Comparison of ENCODE assay signal across 1 cellular context in the genomic region with DNA sequence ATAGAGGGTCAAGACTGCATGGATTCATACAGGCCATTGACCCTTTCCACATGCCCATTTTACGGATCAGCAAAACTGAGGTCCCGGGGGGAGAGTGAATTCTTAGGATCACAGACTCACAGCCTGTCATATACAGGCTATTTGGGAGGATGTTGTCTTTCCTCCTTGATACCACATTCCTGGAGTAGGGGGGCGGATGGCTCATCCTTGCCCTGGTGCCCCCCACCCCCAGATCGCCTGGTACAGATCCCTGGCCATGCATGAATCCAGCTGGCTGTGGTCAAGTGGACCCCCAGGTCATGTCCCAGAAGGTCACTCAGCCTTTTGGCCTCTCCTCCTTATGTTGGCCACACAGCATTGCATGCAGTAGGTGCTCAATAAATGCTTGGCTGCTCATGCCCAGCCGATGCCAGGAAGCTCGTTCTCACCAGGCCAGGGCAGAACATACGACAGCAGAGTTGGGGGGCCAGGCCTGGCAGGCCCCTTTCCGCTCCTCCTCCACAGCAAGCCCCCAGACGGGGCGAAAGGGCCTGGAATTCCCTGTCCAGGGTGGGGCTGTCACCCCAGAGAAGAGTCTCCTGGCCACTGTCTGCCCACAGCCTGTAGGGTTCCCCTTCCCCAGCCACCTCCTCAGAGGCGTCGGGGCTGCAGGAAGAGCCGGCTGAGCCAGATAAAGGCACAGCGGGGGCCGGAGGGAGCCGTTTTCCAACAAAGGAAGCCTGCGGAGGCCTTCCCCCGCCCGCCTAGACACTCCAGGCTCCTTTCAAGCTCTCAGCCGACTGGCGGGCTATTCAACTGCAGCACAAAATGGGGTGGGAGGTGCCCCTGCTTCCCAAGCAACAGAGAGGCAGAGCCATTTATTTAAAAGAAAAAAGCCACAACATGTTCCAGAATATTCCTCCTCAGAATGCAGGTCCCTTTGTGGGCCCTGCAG.
TF ChIP-seq lines count a peak whose summit lies in the region.

No MANE protein-coding gene starts in this region.

TF ChIP-seq in K562, 482 proteins besides CTCF, POLR2A, EP300 and RAD21 (continued from another document and continues in another):
- TF ChIP-seq, protein P1, sequence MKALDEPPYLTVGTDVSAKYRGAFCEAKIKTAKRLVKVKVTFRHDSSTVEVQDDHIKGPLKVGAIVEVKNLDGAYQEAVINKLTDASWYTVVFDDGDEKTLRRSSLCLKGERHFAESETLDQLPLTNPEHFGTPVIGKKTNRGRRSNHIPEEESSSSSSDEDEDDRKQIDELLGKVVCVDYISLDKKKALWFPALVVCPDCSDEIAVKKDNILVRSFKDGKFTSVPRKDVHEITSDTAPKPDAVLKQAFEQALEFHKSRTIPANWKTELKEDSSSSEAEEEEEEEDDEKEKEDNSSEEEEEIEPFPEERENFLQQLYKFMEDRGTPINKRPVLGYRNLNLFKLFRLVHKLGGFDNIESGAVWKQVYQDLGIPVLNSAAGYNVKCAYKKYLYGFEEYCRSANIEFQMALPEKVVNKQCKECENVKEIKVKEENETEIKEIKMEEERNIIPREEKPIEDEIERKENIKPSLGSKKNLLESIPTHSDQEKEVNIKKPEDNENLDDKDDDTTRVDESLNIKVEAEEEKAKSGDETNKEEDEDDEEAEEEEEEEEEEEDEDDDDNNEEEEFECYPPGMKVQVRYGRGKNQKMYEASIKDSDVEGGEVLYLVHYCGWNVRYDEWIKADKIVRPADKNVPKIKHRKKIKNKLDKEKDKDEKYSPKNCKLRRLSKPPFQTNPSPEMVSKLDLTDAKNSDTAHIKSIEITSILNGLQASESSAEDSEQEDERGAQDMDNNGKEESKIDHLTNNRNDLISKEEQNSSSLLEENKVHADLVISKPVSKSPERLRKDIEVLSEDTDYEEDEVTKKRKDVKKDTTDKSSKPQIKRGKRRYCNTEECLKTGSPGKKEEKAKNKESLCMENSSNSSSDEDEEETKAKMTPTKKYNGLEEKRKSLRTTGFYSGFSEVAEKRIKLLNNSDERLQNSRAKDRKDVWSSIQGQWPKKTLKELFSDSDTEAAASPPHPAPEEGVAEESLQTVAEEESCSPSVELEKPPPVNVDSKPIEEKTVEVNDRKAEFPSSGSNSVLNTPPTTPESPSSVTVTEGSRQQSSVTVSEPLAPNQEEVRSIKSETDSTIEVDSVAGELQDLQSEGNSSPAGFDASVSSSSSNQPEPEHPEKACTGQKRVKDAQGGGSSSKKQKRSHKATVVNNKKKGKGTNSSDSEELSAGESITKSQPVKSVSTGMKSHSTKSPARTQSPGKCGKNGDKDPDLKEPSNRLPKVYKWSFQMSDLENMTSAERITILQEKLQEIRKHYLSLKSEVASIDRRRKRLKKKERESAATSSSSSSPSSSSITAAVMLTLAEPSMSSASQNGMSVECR (CRISPR knock-in tag; IDR thresholded peaks at IDR 0.05) = no peak
- no peak for TF ChIP-seq CAMTA2 (CRISPR knock-in tag; conservative IDR thresholded peaks at IDR 0.05)
- TF ChIP-seq, protein P2, sequence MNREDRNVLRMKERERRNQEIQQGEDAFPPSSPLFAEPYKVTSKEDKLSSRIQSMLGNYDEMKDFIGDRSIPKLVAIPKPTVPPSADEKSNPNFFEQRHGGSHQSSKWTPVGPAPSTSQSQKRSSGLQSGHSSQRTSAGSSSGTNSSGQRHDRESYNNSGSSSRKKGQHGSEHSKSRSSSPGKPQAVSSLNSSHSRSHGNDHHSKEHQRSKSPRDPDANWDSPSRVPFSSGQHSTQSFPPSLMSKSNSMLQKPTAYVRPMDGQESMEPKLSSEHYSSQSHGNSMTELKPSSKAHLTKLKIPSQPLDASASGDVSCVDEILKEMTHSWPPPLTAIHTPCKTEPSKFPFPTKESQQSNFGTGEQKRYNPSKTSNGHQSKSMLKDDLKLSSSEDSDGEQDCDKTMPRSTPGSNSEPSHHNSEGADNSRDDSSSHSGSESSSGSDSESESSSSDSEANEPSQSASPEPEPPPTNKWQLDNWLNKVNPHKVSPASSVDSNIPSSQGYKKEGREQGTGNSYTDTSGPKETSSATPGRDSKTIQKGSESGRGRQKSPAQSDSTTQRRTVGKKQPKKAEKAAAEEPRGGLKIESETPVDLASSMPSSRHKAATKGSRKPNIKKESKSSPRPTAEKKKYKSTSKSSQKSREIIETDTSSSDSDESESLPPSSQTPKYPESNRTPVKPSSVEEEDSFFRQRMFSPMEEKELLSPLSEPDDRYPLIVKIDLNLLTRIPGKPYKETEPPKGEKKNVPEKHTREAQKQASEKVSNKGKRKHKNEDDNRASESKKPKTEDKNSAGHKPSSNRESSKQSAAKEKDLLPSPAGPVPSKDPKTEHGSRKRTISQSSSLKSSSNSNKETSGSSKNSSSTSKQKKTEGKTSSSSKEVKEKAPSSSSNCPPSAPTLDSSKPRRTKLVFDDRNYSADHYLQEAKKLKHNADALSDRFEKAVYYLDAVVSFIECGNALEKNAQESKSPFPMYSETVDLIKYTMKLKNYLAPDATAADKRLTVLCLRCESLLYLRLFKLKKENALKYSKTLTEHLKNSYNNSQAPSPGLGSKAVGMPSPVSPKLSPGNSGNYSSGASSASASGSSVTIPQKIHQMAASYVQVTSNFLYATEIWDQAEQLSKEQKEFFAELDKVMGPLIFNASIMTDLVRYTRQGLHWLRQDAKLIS (CRISPR knock-in tag; IDR thresholded peaks at IDR 0.05) = no peak
- TF ChIP-seq, protein P3, sequence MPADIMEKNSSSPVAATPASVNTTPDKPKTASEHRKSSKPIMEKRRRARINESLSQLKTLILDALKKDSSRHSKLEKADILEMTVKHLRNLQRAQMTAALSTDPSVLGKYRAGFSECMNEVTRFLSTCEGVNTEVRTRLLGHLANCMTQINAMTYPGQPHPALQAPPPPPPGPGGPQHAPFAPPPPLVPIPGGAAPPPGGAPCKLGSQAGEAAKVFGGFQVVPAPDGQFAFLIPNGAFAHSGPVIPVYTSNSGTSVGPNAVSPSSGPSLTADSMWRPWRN (IDR thresholded peaks at IDR 0.05; ENCODE audit: low read depth) = 0 out of 2 replicates have a peak, but pooled peaks have one; percentile 15
- TF ChIP-seq CEBPG (CRISPR knock-in tag; IDR thresholded peaks at IDR 0.05) = no peak
- TF ChIP-seq CEBPG (tag; conservative IDR thresholded peaks at IDR 0.05 in 1 of 2, IDR thresholded peaks at IDR 0.05 in 1 of 2) = no peak
- peak; percentile 31; the same call in 1 of the 2 replicates for TF ChIP-seq JUND (IDR thresholded peaks at IDR 0.05; ENCODE audit: borderline replicate concordance, low read depth, low read length)
- TF ChIP-seq JUND (tag; IDR thresholded peaks at IDR 0.05; ENCODE audit: borderline replicate concordance, low read depth, low read length) = no peak; the same call in 2 of the 3 replicates
- no peak; a peak in 1 of 4 replicates for TF ChIP-seq TBL1XR1 (IDR thresholded peaks at IDR 0.05; ENCODE audit: low read length in 2 of 2)
- TF ChIP-seq HDAC2 (IDR thresholded peaks at IDR 0.05) = peak; percentile 95
- TF ChIP-seq, protein P4, sequence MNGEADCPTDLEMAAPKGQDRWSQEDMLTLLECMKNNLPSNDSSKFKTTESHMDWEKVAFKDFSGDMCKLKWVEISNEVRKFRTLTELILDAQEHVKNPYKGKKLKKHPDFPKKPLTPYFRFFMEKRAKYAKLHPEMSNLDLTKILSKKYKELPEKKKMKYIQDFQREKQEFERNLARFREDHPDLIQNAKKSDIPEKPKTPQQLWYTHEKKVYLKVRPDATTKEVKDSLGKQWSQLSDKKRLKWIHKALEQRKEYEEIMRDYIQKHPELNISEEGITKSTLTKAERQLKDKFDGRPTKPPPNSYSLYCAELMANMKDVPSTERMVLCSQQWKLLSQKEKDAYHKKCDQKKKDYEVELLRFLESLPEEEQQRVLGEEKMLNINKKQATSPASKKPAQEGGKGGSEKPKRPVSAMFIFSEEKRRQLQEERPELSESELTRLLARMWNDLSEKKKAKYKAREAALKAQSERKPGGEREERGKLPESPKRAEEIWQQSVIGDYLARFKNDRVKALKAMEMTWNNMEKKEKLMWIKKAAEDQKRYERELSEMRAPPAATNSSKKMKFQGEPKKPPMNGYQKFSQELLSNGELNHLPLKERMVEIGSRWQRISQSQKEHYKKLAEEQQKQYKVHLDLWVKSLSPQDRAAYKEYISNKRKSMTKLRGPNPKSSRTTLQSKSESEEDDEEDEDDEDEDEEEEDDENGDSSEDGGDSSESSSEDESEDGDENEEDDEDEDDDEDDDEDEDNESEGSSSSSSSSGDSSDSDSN (IDR thresholded peaks at IDR 0.05; ENCODE audit: borderline replicate concordance in 1 of 2, low read depth in 2 of 2, low read length in 2 of 2) = peak; percentile 93 to 98; a peak in 3 of 4 replicates
- TF ChIP-seq, protein P5, sequence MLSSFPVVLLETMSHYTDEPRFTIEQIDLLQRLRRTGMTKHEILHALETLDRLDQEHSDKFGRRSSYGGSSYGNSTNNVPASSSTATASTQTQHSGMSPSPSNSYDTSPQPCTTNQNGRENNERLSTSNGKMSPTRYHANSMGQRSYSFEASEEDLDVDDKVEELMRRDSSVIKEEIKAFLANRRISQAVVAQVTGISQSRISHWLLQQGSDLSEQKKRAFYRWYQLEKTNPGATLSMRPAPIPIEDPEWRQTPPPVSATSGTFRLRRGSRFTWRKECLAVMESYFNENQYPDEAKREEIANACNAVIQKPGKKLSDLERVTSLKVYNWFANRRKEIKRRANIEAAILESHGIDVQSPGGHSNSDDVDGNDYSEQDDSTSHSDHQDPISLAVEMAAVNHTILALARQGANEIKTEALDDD (IDR thresholded peaks at IDR 0.05) = no peak
- no peak; a peak in 2 of 4 replicates for TF ChIP-seq SRF (CRISPR knock-in tag; IDR thresholded peaks at IDR 0.05)
- no peak for TF ChIP-seq SNIP1 (IDR thresholded peaks at IDR 0.05; ENCODE audit: low read depth)
- no peak for TF ChIP-seq HDAC3 (IDR thresholded peaks at IDR 0.05; ENCODE audit: borderline replicate concordance, partially characterized antibody)
- TF ChIP-seq, protein P6, sequence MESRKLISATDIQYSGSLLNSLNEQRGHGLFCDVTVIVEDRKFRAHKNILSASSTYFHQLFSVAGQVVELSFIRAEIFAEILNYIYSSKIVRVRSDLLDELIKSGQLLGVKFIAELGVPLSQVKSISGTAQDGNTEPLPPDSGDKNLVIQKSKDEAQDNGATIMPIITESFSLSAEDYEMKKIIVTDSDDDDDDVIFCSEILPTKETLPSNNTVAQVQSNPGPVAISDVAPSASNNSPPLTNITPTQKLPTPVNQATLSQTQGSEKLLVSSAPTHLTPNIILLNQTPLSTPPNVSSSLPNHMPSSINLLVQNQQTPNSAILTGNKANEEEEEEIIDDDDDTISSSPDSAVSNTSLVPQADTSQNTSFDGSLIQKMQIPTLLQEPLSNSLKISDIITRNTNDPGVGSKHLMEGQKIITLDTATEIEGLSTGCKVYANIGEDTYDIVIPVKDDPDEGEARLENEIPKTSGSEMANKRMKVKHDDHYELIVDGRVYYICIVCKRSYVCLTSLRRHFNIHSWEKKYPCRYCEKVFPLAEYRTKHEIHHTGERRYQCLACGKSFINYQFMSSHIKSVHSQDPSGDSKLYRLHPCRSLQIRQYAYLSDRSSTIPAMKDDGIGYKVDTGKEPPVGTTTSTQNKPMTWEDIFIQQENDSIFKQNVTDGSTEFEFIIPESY (CRISPR knock-in tag; IDR thresholded peaks at IDR 0.05) = peak; percentile 45
- TF ChIP-seq JUN (IDR thresholded peaks at IDR 0.05; ENCODE audit: borderline replicate concordance, low read depth, low read length) = no peak
- TF ChIP-seq JUN (CRISPR knock-in tag; IDR thresholded peaks at IDR 0.05; ENCODE audit: borderline replicate concordance) = no peak
- TF ChIP-seq, protein P7, sequence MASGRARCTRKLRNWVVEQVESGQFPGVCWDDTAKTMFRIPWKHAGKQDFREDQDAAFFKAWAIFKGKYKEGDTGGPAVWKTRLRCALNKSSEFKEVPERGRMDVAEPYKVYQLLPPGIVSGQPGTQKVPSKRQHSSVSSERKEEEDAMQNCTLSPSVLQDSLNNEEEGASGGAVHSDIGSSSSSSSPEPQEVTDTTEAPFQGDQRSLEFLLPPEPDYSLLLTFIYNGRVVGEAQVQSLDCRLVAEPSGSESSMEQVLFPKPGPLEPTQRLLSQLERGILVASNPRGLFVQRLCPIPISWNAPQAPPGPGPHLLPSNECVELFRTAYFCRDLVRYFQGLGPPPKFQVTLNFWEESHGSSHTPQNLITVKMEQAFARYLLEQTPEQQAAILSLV (tag; IDR thresholded peaks at IDR 0.05) = no peak; the same call in 1 of the 2 replicates
- TF ChIP-seq ZNF75A (CRISPR knock-in tag; IDR thresholded peaks at IDR 0.05) = no peak
- TF ChIP-seq TEAD4 (IDR thresholded peaks at IDR 0.05; ENCODE audit: low read length) = no peak
- TF ChIP-seq TEAD4 (CRISPR knock-in tag; IDR thresholded peaks at IDR 0.05; ENCODE audit: borderline replicate concordance) = no peak
- TF ChIP-seq SAP30 (IDR thresholded peaks at IDR 0.05; ENCODE audit: borderline replicate concordance, insufficient read depth, low read depth, low read length, poor library complexity, severe bottlenecking) = peak; percentile 47
- no peak for TF ChIP-seq IFI16 (CRISPR knock-in tag; IDR thresholded peaks at IDR 0.05)
- peak; percentile 100 for TF ChIP-seq ZKSCAN8 (CRISPR knock-in tag; IDR thresholded peaks at IDR 0.05)
- TF ChIP-seq ZNF586 (CRISPR knock-in tag; conservative IDR thresholded peaks at IDR 0.05) = no peak
- TF ChIP-seq FOXA1 (IDR thresholded peaks at IDR 0.05; ENCODE audit: borderline replicate concordance) = no peak
- TF ChIP-seq, protein P8, sequence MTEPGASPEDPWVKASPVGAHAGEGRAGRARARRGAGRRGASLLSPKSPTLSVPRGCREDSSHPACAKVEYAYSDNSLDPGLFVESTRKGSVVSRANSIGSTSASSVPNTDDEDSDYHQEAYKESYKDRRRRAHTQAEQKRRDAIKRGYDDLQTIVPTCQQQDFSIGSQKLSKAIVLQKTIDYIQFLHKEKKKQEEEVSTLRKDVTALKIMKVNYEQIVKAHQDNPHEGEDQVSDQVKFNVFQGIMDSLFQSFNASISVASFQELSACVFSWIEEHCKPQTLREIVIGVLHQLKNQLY (CRISPR knock-in tag; conservative IDR thresholded peaks at IDR 0.05) = no peak
